Comparison of ENCODE assay signal across 1 cellular context in genomic region chr6:148405893-148406292, GRCh38.
TF ChIP-seq lines count a peak whose summit lies in the region.

No MANE protein-coding gene starts in this region.

TF ChIP-seq in Ishikawa, 13 proteins besides CTCF, POLR2A, EP300 and RAD21 (continued from another document):
- TF ChIP-seq YY1 (IDR thresholded peaks at IDR 0.05; ENCODE audit: low read depth) (no peak), TAF1 (IDR thresholded peaks at IDR 0.05; ENCODE audit: low read depth) (no peak), CREB1 (IDR thresholded peaks at IDR 0.05; ENCODE audit: low read depth) (no peak)
